ENCODE assay signal across 16 cellular contexts in genomic region chr15:65766422-65767263, GRCh38. TPM values are rescaled to one million over a fixed set of nuclear protein-coding genes. Genes with fewer than 3 reads are reported as not detected.
A peak's percentile ranks its signal among the peaks of the same experiment; 100 is the strongest.
DNase-seq lines count a peak whose midpoint lies in the region; ATAC-seq, FAIRE-seq and TF ChIP-seq lines count a peak whose summit lies in the region.
"Had no signal": no experiment of that assay in that cellular context is flagged by ENCODE, and none has a peak within 500 bp of the region (broad histone marks: within the 10 kb centered on the region; RNA-seq: fewer than 3 reads in every experiment).

No MANE protein-coding gene starts in this region.

- ATAC-seq in A549 (peak; percentile 71 to 72; a peak in 5 of 6 replicates), left lung (peak; percentile 70)
- no peak for ATAC-seq in activated CD8-positive, alpha-beta T cell treated with anti-CD3 and anti-CD28 coated beads, Interleukin-2, amount 10 ng/mL, durations not matched to agents 7 days and 5 days

- no peak overlapping the region for H3K4me3 Mint-ChIP-seq in activated CD8-positive, alpha-beta T cell treated with anti-CD3 and anti-CD28 coated beads, Interleukin-2, amount 10 ng/mL, durations not matched to agents 7 days and 5 days

- TF ChIP-seq RAD21 in A549 (conservative IDR thresholded peaks at IDR 0.05 in 1 of 2, IDR thresholded peaks at IDR 0.05 in 1 of 2) = no peak

- WGBS in A549 (ENCODE audit: missing lambda C conversion rate) = 52% methylated on average over 3 of the region's 3 CpGs

- H3K27ac Mint-ChIP-seq in activated CD8-positive, alpha-beta T cell treated with anti-CD3 and anti-CD28 coated beads, Interleukin-2, amount 10 ng/mL, durations not matched to agents 7 days and 5 days = peak overlapping the region; percentile 64
- H3K27ac Mint-ChIP-seq: activated T-helper 2 cell treated with anti-CD3 and anti-CD28 coated beads, Interferon-gamma antibody, Interleukin-2, Interleukin-4, amounts not matched to agents 10 μg/mL and 5 μg/mL and 100 μg/mL, durations not matched to agents 14 hours and 24 hours and 36 hours; progenitor cell of endocrine pancreas had no signal

- H3K27me3 ChIP-seq in left lung = no peaks in the 10 kb centered on the region
- H3K27me3 ChIP-seq: dorsolateral prefrontal cortex, thyroid gland had no signal

- no peaks in the 10 kb centered on the region for H3K9me3 ChIP-seq in A549
- no peaks in the 10 kb centered on the region for H3K9me3 ChIP-seq in left lung
- H3K9me3 ChIP-seq: thyroid gland had no signal

- H3K27ac ChIP-seq in A549 (no peak overlapping the region), left lung (no peak overlapping the region)
- H3K27ac ChIP-seq: thyroid gland had no signal

- no peak for TF ChIP-seq POLR2A in A549 (IDR thresholded peaks at IDR 0.05; ENCODE audit: low read length)

- H3K36me3 ChIP-seq in left lung = no peaks in the 10 kb centered on the region
- H3K36me3 ChIP-seq: thyroid gland had no signal

- H3K4me1 ChIP-seq in A549 (peaks cover 15% of the 10 kb centered on the region), left lung (peaks cover 0 to 41% of the 10 kb centered on the region in 2 donors)

- peaks cover 53% of the 10 kb centered on the region for H3K4me1 Mint-ChIP-seq in activated CD8-positive, alpha-beta T cell treated with anti-CD3 and anti-CD28 coated beads, Interleukin-2, amount 10 ng/mL, durations not matched to agents 7 days and 5 days (ENCODE audit: low read depth)

- H3K36me3 Mint-ChIP-seq in activated CD8-positive, alpha-beta T cell treated with anti-CD3 and anti-CD28 coated beads, Interleukin-2, amount 10 ng/mL, durations not matched to agents 7 days and 5 days (ENCODE audit: low read depth) = peaks cover 38% of the 10 kb centered on the region

- peaks cover 6% of the 10 kb centered on the region for H3K9me3 Mint-ChIP-seq in activated CD8-positive, alpha-beta T cell treated with anti-CD3 and anti-CD28 coated beads, Interleukin-2, amount 10 ng/mL, durations not matched to agents 7 days and 5 days (ENCODE audit: insufficient read depth)
- H3K9me3 Mint-ChIP-seq: activated T-helper 2 cell treated with anti-CD3 and anti-CD28 coated beads, Interferon-gamma antibody, Interleukin-2, Interleukin-4, amounts not matched to agents 10 μg/mL and 5 μg/mL and 100 μg/mL, durations not matched to agents 14 hours and 24 hours and 36 hours had no signal

- no peaks in the 10 kb centered on the region for H3K27me3 Mint-ChIP-seq in activated CD8-positive, alpha-beta T cell treated with anti-CD3 and anti-CD28 coated beads, Interleukin-2, amount 10 ng/mL, durations not matched to agents 7 days and 5 days (ENCODE audit: low read depth)
- H3K27me3 Mint-ChIP-seq: progenitor cell of endocrine pancreas had no signal

- no peak for FAIRE-seq in A549 (lab: Jason Lieb, UNC)
- FAIRE-seq: astrocyte had no signal

- intact Hi-C loops in left lung (cut with DNase I) = no loop called here

- CTCF ChIA-PET in A549 (lab: Yijun Ruan, JAX) = interaction anchor here (0.8 to 1.5 kb wide), 4 partner anchors 12 to 62 kb away, joined by 3 to 4 read pairs (median 3); no protein-coding TSS in a partner anchor
- CTCF ChIA-PET in HEK293T (lab: Yijun Ruan, JAX) = interaction anchor here (1.6 kb wide), 1 partner anchor 70 kb away, joined by 3 read pairs; no protein-coding TSS in a partner anchor
- CTCF ChIA-PET in activated CD8-positive, alpha-beta T cell treated with anti-CD3 and anti-CD28 coated beads, Interleukin-2, amount 10 ng/mL, durations not matched to agents 7 days and 5 days (lab: Charles Lee) = interaction anchor here (0.6 to 1.5 kb wide), 5 partner anchors 66 to 1382 kb away, joined by 3 to 4 read pairs (median 3); partner anchors contain the start of gene RAB11A

- TF ChIP-seq EP300 in A549 (IDR thresholded peaks at IDR 0.05) = no peak

- peak in 1 of 2 experiments; percentile 23 for DNase-seq in A549 (ENCODE audit: low read depth in 1 of 2, low spot score in 1 of 2)
- DNase-seq in HEK293T (ENCODE audit: extremely low spot score) = no peak
- DNase-seq in activated CD8-positive, alpha-beta T cell treated with anti-CD3 and anti-CD28 coated beads, Interleukin-2, amount 10 ng/mL, durations not matched to agents 7 days and 5 days = no peak
- no peak for DNase-seq in left lung
- DNase-seq in NCI-H446 (lab: John Stamatoyannopoulos, UW) = no peak
- no peak for DNase-seq in activated T-cell treated with anti-CD3 and anti-CD28 coated beads for 4 hours
- DNase-seq in NCI-H1694 treated with DMSO at 0.1 percent for 48 hours (lab: John Stamatoyannopoulos, UW) = no peak
- no peak for DNase-seq in DMS79 treated with DMSO at 0.1 percent for 48 hours (lab: John Stamatoyannopoulos, UW)
- DNase-seq: dorsolateral prefrontal cortex, foreskin melanocyte, NCI-H510A treated with DMSO at 0.1 percent for 48 hours, RPMI8226, thyroid gland had no signal

- POLR2A ChIA-PET in A549 (lab: Yijun Ruan, JAX) = no interaction called here
- POLR2A ChIA-PET in HEK293T (lab: Yijun Ruan, JAX) = interaction anchor here (1.6 kb wide), 1 partner anchor 103 kb away, joined by 5 read pairs; the partner anchor contains the start of gene RAB11A
- POLR2A ChIA-PET in activated CD8-positive, alpha-beta T cell treated with anti-CD3 and anti-CD28 coated beads, Interleukin-2, amount 10 ng/mL, durations not matched to agents 7 days and 5 days (lab: Charles Lee) = interaction anchor here (1.1 to 2.0 kb wide), 3 partner anchors 23 to 55 kb away, joined by 3 to 5 read pairs (median 5); partner anchors contain the start of gene DENND4A

- H3K4me3 ChIP-seq in A549 = no peak overlapping the region
- no peak overlapping the region for H3K4me3 ChIP-seq in left lung
- H3K4me3 ChIP-seq: dorsolateral prefrontal cortex, thyroid gland had no signal

- TF ChIP-seq CTCF in A549 (IDR thresholded peaks at IDR 0.05) (no peak), left lung (IDR thresholded peaks at IDR 0.05) (no peak)

- H3K4me2 ChIP-seq in A549 = peak overlapping the region; percentile 49

TF ChIP-seq in A549, 52 proteins besides CTCF, POLR2A, EP300 and RAD21:
- no peak for TF ChIP-seq FOSL2 (IDR thresholded peaks at IDR 0.05)
- TF ChIP-seq FOSL2 (CRISPR knock-in tag; IDR thresholded peaks at IDR 0.05) = peak; percentile 22; the same call in 1 of the 2 replicates
- peak; percentile 54; the same call in 1 of the 2 replicates for TF ChIP-seq MAX (IDR thresholded peaks at IDR 0.05)
- TF ChIP-seq KDM1A (IDR thresholded peaks at IDR 0.05; ENCODE audit: low read depth) = no peak
TF ChIP-seq in A549: peak in this region for 2.

TF ChIP-seq in HEK293T, 16 proteins besides CTCF, POLR2A, EP300 and RAD21:
- TF ChIP-seq ZNF384 (IDR thresholded peaks at IDR 0.05) (peak; percentile 83), CTBP1 (IDR thresholded peaks at IDR 0.05; ENCODE audit: borderline replicate concordance) (no peak), ARNT (IDR thresholded peaks at IDR 0.05) (no peak), ELF4 (IDR thresholded peaks at IDR 0.05) (no peak)

RNA-seq across cellular contexts. Expression of gene DENND4A, which starts 25.4 kb away (rescaled TPM):
- polyA plus RNA-seq in A549 (2011; rRNA removed) (16.8 and 18.7 TPM in 2 replicates), A549 (2017; fragmentation: RNase III; extraction: RNeasy Plus Mini Kit Qiagen cat#74134 plus additional on column Dnase treatment) (5.6 to 6.0 TPM (median 6.0 TPM) in 3 replicates)
- 1.7 and 2.2 TPM in 2 replicates for polyA plus RNA-seq in A549 (2012; cell fraction: cytosol; rRNA removed)
- 1.7 and 2.3 TPM in 2 replicates for polyA plus RNA-seq in A549 (2012; cell fraction: nucleus; rRNA removed)
- polyA minus RNA-seq in A549 (2011; rRNA and poly(A)+ RNA removed) = 26.0 and 29.0 TPM in 2 replicates
- 10 to 100 TPM; 40.1 to 45.0 TPM for total RNA-seq in activated CD8-positive, alpha-beta T cell treated with anti-CD3 and anti-CD28 coated beads, Interleukin-2, amount 10 ng/mL, durations not matched to agents 7 days and 5 days
- total RNA-seq in left lung = 10 to 100 TPM; 23.5 to 26.3 TPM
